Comparison of ENCODE assay signal across 8 cellular contexts in the genomic region with DNA sequence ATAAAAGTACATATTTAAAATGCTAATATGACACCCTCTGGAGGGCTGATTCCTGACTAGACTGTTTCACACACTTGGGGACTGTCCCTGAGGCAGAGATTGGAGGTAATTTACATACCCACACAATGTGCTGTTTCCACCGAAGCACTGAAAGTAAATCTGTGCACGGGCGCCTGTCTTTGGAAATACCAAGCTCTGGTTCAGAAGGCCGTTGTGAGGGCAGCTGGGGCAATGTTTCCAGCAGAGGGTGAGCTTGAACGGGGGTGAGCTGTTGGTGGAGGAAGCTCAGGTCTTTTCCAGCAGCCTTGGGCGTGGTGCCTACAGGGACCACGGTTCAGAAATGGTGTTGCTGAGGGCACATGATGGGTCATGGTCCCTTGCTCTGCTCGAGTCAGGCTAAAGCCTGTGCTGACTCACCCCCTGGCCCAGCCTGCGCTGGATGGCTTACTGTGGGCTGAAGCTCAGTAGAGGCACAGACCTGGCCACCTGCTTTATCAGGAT. TPM values are rescaled to one million over a fixed set of nuclear protein-coding genes. Genes with fewer than 3 reads are reported as not detected.
DNase-seq lines count a peak whose midpoint lies in the region; ATAC-seq and TF ChIP-seq lines count a peak whose summit lies in the region.

No MANE protein-coding gene starts in this region.

- H3K36me3 ChIP-seq in CD4-positive, alpha-beta memory T cell (ENCODE audit: insufficient read depth, low read length): no peaks in the 10 kb centered on the region
- no peaks in the 10 kb centered on the region for H3K36me3 ChIP-seq in Panc1 (ENCODE audit: control insufficient read depth, insufficient read depth, low read length)
- H3K36me3 ChIP-seq in transverse colon: no peaks in the 10 kb centered on the region

- POLR2A ChIA-PET in CD4-positive, alpha-beta memory T cell (lab: Charles Lee; ENCODE audit: partially characterized antibody): interaction anchor here (1.3 to 1.5 kb wide), 2 partner anchors 112 to 352 kb away, joined by 3 read pairs; no protein-coding TSS in a partner anchor
- POLR2A ChIA-PET in Panc1 (lab: Charles Lee): no interaction called here

- TF ChIP-seq POLR2A in transverse colon (IDR thresholded peaks at IDR 0.05): no peak

- H3K36me3 Mint-ChIP-seq in CD4-positive, alpha-beta memory T cell: no peaks in the 10 kb centered on the region

- H3K4me3 ChIP-seq in CD4-positive, alpha-beta memory T cell (ENCODE audit: low read length in 2 of 2): no peak overlapping the region
- H3K4me3 ChIP-seq in Panc1 (ENCODE audit: low read depth in 2 of 2, low read length in 2 of 2) (no peak overlapping the region), transverse colon (no peak overlapping the region)

- H3K27me3 Mint-ChIP-seq in CD4-positive, alpha-beta memory T cell: no peaks in the 10 kb centered on the region
- peaks cover 17% of the 10 kb centered on the region for H3K27me3 Mint-ChIP-seq in stimulated activated naive CD8-positive, alpha-beta T cell treated with anti-CD3 and anti-CD28 coated beads, Interleukin-15, amount 100 ng/mL, for 72 hours

- WGBS in transverse colon (ENCODE audit: low coverage in 1 of 2), 2 donors: 0 to 28% methylated on average over 1 to 9 of the region's 9 CpGs

- TF ChIP-seq CTCF in Panc1 (IDR thresholded peaks at IDR 0.05) (no peak), transverse colon (IDR thresholded peaks at IDR 0.05) (no peak), omental fat pad (IDR thresholded peaks at IDR 0.05) (no peak)

- peak overlapping the region in 5 of 7 donors; percentile 55 to 73 (median 66) for H3K27ac Mint-ChIP-seq in CD4-positive, alpha-beta memory T cell
- H3K27ac Mint-ChIP-seq in stimulated activated naive CD8-positive, alpha-beta T cell treated with anti-CD3 and anti-CD28 coated beads, Interleukin-15, amount 100 ng/mL, for 72 hours: peak overlapping the region in 1 of 2 donors; percentile 38

- H3K27ac ChIP-seq in CD4-positive, alpha-beta memory T cell (ENCODE audit: low read depth, low read length): no peak overlapping the region
- H3K27ac ChIP-seq in Panc1 (ENCODE audit: low read length): no peak overlapping the region
- peak overlapping the region in 2 of 4 donors; percentile 44 to 62 for H3K27ac ChIP-seq in transverse colon

- BruUV-seq in Panc1 (replicated peaks; lab: Mats Ljungman, UMichigan): no TSS peak

- no peaks in the 10 kb centered on the region for H3K9me3 Mint-ChIP-seq in CD4-positive, alpha-beta memory T cell
- H3K9me3 Mint-ChIP-seq in stimulated activated naive CD8-positive, alpha-beta T cell treated with anti-CD3 and anti-CD28 coated beads, Interleukin-15, amount 100 ng/mL, for 72 hours: no peaks in the 10 kb centered on the region

- peak overlapping the region in 3 of 8 donors; percentile 24 to 65 (median 46) for H3K4me3 Mint-ChIP-seq in CD4-positive, alpha-beta memory T cell
- peak overlapping the region in 1 of 2 donors; percentile 21 for H3K4me3 Mint-ChIP-seq in stimulated activated naive CD8-positive, alpha-beta T cell treated with anti-CD3 and anti-CD28 coated beads, Interleukin-15, amount 100 ng/mL, for 72 hours

- peak; percentile 48 for ATAC-seq in GM21423 (IDR thresholded peaks at IDR 0.05; ENCODE audit: unreplicated experiment)
- peak; percentile 35 for ATAC-seq in Panc1
- ATAC-seq in esophagus mucosa: peak; percentile 72
- peak; percentile 95 for ATAC-seq in stimulated activated naive CD8-positive, alpha-beta T cell treated with anti-CD3 and anti-CD28 coated beads, Interleukin-15, amount 100 ng/mL, for 72 hours
- ATAC-seq in omental fat pad (ENCODE audit: low FRiP score): no peak

- peaks cover 42% of the 10 kb centered on the region for H3K4me1 ChIP-seq in CD4-positive, alpha-beta memory T cell (ENCODE audit: insufficient read depth, low read length)
- H3K4me1 ChIP-seq in Panc1 (ENCODE audit: control insufficient read depth, insufficient read depth, low read length): no peaks in the 10 kb centered on the region
- H3K4me1 ChIP-seq in transverse colon: peaks cover 3 to 21% (median 17%) of the 10 kb centered on the region in 4 donors

- H3K27me3 ChIP-seq in CD4-positive, alpha-beta memory T cell (ENCODE audit: insufficient read depth, low read length): no peaks in the 10 kb centered on the region
- H3K27me3 ChIP-seq in Panc1 (ENCODE audit: control insufficient read depth, insufficient read depth, low read length): no peaks in the 10 kb centered on the region
- no peaks in the 10 kb centered on the region for H3K27me3 ChIP-seq in transverse colon

- TF ChIP-seq EP300 in transverse colon (IDR thresholded peaks at IDR 0.05; ENCODE audit: low read depth): no peak

- intact Hi-C loops in CD4-positive, alpha-beta memory T cell (cut with micrococcal nuclease): loop anchor here (5.0 to 10.0 kb wide), 3 partner anchors 112 to 502 kb away; no protein-coding TSS in a partner anchor
- intact Hi-C loops in Panc1 (cut with micrococcal nuclease; ENCODE audit: unreplicated experiment) (loop anchor here (5.0 to 10.0 kb wide), 2 partner anchors 132 to 175 kb away; no protein-coding TSS in a partner anchor), transverse colon (cut with DNase I; ENCODE audit: low total_unique reads) (loop anchor here (5.0 to 10.0 kb wide), 2 partner anchors 103 to 355 kb away; no protein-coding TSS in a partner anchor)

- CTCF ChIA-PET in CD4-positive, alpha-beta memory T cell (lab: Charles Lee; ENCODE audit: partially characterized antibody): interaction anchor here (0.7 to 7.6 kb wide), 7 partner anchors 9 to 355 kb away, joined by 3 to 69 read pairs (median 5); no protein-coding TSS in a partner anchor
- CTCF ChIA-PET in Panc1 (lab: Charles Lee): no interaction called here

- in situ Hi-C loops in Panc1 (cut with HindIII; ENCODE audit: low pct_unique_long_range_greater_than_20kb, low sequenced_read_pairs) (no loop called here), transverse colon (cut with MboI; ENCODE audit: low pct_ligation_motif_present in 1 of 4, low pct_unique_long_range_greater_than_20kb in 1 of 4, low sequenced_read_pairs in 3 of 4) (loop anchor here (5.0 to 25.0 kb wide), 4 partner anchors 125 to 352 kb away; no protein-coding TSS in a partner anchor), KBM-7 (cut with MboI; ENCODE audit: low pct_unique_long_range_greater_than_20kb, low sequenced_read_pairs) (no loop called here)

- H3K4me1 Mint-ChIP-seq in CD4-positive, alpha-beta memory T cell: peaks cover 19 to 66% (median 28%) of the 10 kb centered on the region in 4 donors
- H3K4me1 Mint-ChIP-seq in stimulated activated naive CD8-positive, alpha-beta T cell treated with anti-CD3 and anti-CD28 coated beads, Interleukin-15, amount 100 ng/mL, for 72 hours: peaks cover 50% of the 10 kb centered on the region

- no peaks in the 10 kb centered on the region for H3K9me3 ChIP-seq in CD4-positive, alpha-beta memory T cell (ENCODE audit: control insufficient read depth in 1 of 2, low read length in 2 of 2)
- H3K9me3 ChIP-seq in Panc1 (ENCODE audit: control insufficient read depth, insufficient read depth, low read depth, low read length): no peaks in the 10 kb centered on the region
- H3K9me3 ChIP-seq in transverse colon: no peaks in the 10 kb centered on the region

- DNase-seq in CD4-positive, alpha-beta memory T cell: peak in 1 of 5 donors; percentile 7
- no peak for DNase-seq in Panc1 (ENCODE audit: low read depth, low spot score)
- peak; percentile 56 to 69 for DNase-seq in stimulated activated naive CD8-positive, alpha-beta T cell treated with anti-CD3 and anti-CD28 coated beads, Interleukin-15, amount 100 ng/mL, for 72 hours
- DNase-seq in transverse colon: no peak
- no peak for DNase-seq in omental fat pad (ENCODE audit: low spot score)
- no peak for DNase-seq in KBM-7

RNA-seq across cellular contexts. Expression of gene HMCN2, which starts 25.8 kb away (rescaled TPM):
- not detected for total RNA-seq in CD4-positive, alpha-beta memory T cell
- not detected for polyA plus RNA-seq in CD4-positive, alpha-beta memory T cell
- 0.05 TPM for total RNA-seq in Panc1 (2021; ENCODE audit: unreplicated experiment)
- polyA plus RNA-seq in Panc1 (2012; ENCODE audit: insufficient read length): 0.10 TPM
- 1.6 TPM for total RNA-seq in esophagus mucosa
- 10 to 100 TPM in 3 of 4 donors, 1 to 10 TPM in 1; 7.8 to 40.0 (median 15.2) TPM for total RNA-seq in transverse colon
- 1 to 10 TPM in 1 of 4 donors, under 1 TPM in 3; 0.19 to 5.8 (median 0.75) TPM for total RNA-seq in omental fat pad

Comparison
In these comparisons a context has a peak if more than half of its experiments do, and no peak if none do; other contexts are left out.
1. DNase-seq: peak in stimulated activated naive CD8-positive, alpha-beta T cell treated with anti-CD3 and anti-CD28 coated beads, Interleukin-15, amount 100 ng/mL, for 72 hours (2 of 2); none in Panc1 (single experiment), transverse colon (single experiment), omental fat pad (single experiment) and KBM-7 (single experiment).
2. in situ Hi-C loops: an anchor here in transverse colon (5.0 to 25.0 kb wide); none called in Panc1 and KBM-7.